ENCODE assay signal across 8 cellular contexts in genomic region chr19:2461751-2462634, GRCh38. TPM values are rescaled to one million over a fixed set of nuclear protein-coding genes. Genes with fewer than 3 reads are reported as not detected.
DNase-seq lines count a peak whose midpoint lies in the region; ATAC-seq, FAIRE-seq and TF ChIP-seq lines count a peak whose summit lies in the region.

No MANE protein-coding gene starts in this region.

- TF ChIP-seq CTCF in lung (IDR thresholded peaks at IDR 0.05; ENCODE audit: control extremely low read depth, extremely low read depth), result no peak

- H3K4me1 ChIP-seq in lung (ENCODE audit: control insufficient read depth in 2 of 2, insufficient read depth in 2 of 2, low read length in 2 of 2), result peaks cover 0 to 8% of the 10 kb centered on the region in 2 donors

- no peak overlapping the region for H3K27ac ChIP-seq in lung (ENCODE audit: low read depth in 1 of 2, low read length in 1 of 2)

- DNase-seq in HUDEP-2 (lab: John Stamatoyannopoulos, UW; ENCODE audit: unreplicated experiment in 76 of 76) (peak in 56 of 76 experiments; percentile 8 to 79 (median 42)), dermis blood vessel endothelial cell (peak; percentile 80), lung (ENCODE audit: low spot score) (peak; percentile 57)
- DNase-seq in activated CD4-positive, CD25-positive, alpha-beta regulatory T cell treated with anti-CD3 and anti-CD28 coated beads, Interleukin-2, amount 50 U/mL, for 16 hours (ENCODE audit: low read depth, low spot score), result peak; percentile 37
- DNase-seq in stimulated activated CD8-positive, alpha-beta memory T cell treated with anti-CD3 and anti-CD28 coated beads, Interleukin-7, amount 100 ng/mL, for 1 hour (ENCODE audit: low read depth in 2 of 2), result peak; percentile 12 to 29

- peak; percentile 71 for FAIRE-seq in G401.6 (lab: Jason Lieb, UNC)

- H3K9me3 ChIP-seq in lung (ENCODE audit: control insufficient read depth in 2 of 2, insufficient read depth in 1 of 2, low read length in 1 of 2), result no peaks in the 10 kb centered on the region

- no peaks in the 10 kb centered on the region for H3K27me3 ChIP-seq in lung (ENCODE audit: control insufficient read depth, insufficient read depth)

- H3K36me3 ChIP-seq in lung (ENCODE audit: control insufficient read depth in 2 of 2, insufficient read depth in 2 of 2, low read length in 2 of 2), result no peaks in the 10 kb centered on the region

- H3K4me3 ChIP-seq in lung, result peak overlapping the region; percentile 47

- 3 to 4% methylated on average over 61 to 62 of the region's 62 CpGs for WGBS in lung, 2 donors

- peak; percentile 59 for ATAC-seq in lung (ENCODE audit: insufficient read depth, low FRiP score)
- no peak for ATAC-seq in GM21381 (IDR thresholded peaks at IDR 0.05; ENCODE audit: unreplicated experiment)
- no peak for ATAC-seq in GM18519 (IDR thresholded peaks at IDR 0.05; ENCODE audit: low FRiP score, unreplicated experiment)

RNA-seq across cellular contexts. Expression of gene LMNB2, which starts 5.2 kb away (rescaled TPM):
- total RNA-seq in dermis blood vessel endothelial cell, result 57.3 and 179 TPM in 2 replicates
- 10 to 100 TPM; 19.1 to 42.9 TPM for total RNA-seq in lung
- 10 to 100 TPM; 19.7 to 37.0 TPM for polyA plus RNA-seq in lung

RNA-seq across cellular contexts. Expression of gene GADD45B, which starts 13.9 kb away (rescaled TPM):
- total RNA-seq in dermis blood vessel endothelial cell (53.4 and 114 TPM in 2 replicates), lung (10 to 100 TPM; 81.0 to 92.7 TPM)
- 100 to 1,000 TPM in 1 of 2 donors, 10 to 100 TPM in 1; 92.4 to 405 TPM for polyA plus RNA-seq in lung

RNA-seq across cellular contexts. Expression of gene TIMM13, which starts 34.6 kb away (rescaled TPM):
- total RNA-seq in dermis blood vessel endothelial cell (48.3 and 53.5 TPM in 2 replicates), lung (100 to 1,000 TPM in 1 of 2 donors, 10 to 100 TPM in 1; 27.2 to 103 TPM)
- polyA plus RNA-seq in lung, result 100 to 1,000 TPM in 1 of 2 donors, 10 to 100 TPM in 1; 58.5 to 103 TPM

Comparison
In these comparisons a context has a peak if more than half of its experiments do, and no peak if none do; other contexts are left out.
1. DNase-seq: peak in every context shown above with its lines; median percentile 80 in dermis blood vessel endothelial cell; 57 in lung; 42 in HUDEP-2; 37 in activated CD4-positive, CD25-positive, alpha-beta regulatory T cell treated with anti-CD3 and anti-CD28 coated beads, Interleukin-2, amount 50 U/mL, for 16 hours; 20 in stimulated activated CD8-positive, alpha-beta memory T cell treated with anti-CD3 and anti-CD28 coated beads, Interleukin-7, amount 100 ng/mL, for 1 hour.